Comparison of ENCODE assay signal across 17 cellular contexts in genomic region chr16:60755907-60756306, GRCh38.
DNase-seq lines count a peak whose midpoint lies in the region; ATAC-seq and TF ChIP-seq lines count a peak whose summit lies in the region.
"Had no signal": no experiment of that assay in that cellular context is flagged by ENCODE, and none has a peak within 500 bp of the region (broad histone marks: within the 10 kb centered on the region; RNA-seq: fewer than 3 reads in every experiment).

No MANE protein-coding gene starts in this region.

- no peak overlapping the region for H3K4me3 Mint-ChIP-seq in mesothelial cell of epicardium
- H3K4me3 Mint-ChIP-seq: activated CD8-positive, alpha-beta T cell treated with anti-CD3 and anti-CD28 coated beads for 36 hours; activated naive CD4-positive, alpha-beta T cell treated with anti-CD3 and anti-CD28 coated beads, Interleukin-2, amount 10 ng/mL, durations not matched to agents 7 days and 5 days; CD4-positive, alpha-beta memory T cell had no signal

- DNase-seq in heart right ventricle (no peak), Right ventricle myocardium superior (no peak), Panc1 (ENCODE audit: low read depth, low spot score) (no peak), epithelial cell of esophagus (ENCODE audit: low read depth) (peak; percentile 28), mesothelial cell of epicardium (ENCODE audit: low spot score in 2 of 2, unreplicated experiment in 2 of 2) (no peak)
- DNase-seq in stimulated activated CD4-positive, alpha-beta T cell treated with anti-CD3 and anti-CD28 coated beads, Interleukin-12 subunit alpha, Interleukin-12 subunit beta, amount 100 ng/mL, for 4 hours, result no peak
- DNase-seq: activated CD4-positive, CD25-positive, alpha-beta regulatory T cell; activated CD8-positive, alpha-beta T cell treated with anti-CD3 and anti-CD28 coated beads for 36 hours; activated naive CD4-positive, alpha-beta T cell treated with anti-CD3 and anti-CD28 coated beads, Interleukin-2, amount 10 ng/mL, durations not matched to agents 7 days and 5 days; activated T-cell treated with anti-CD3 and anti-CD28 coated beads, Interleukin-2, amount 50 U/mL, for 1 hour; aorta; CD4-positive, alpha-beta memory T cell; NCI-H524 treated with DMSO at 0.1 percent for 48 hours; T-helper 9 cell had no signal

- H3K9me3 ChIP-seq in heart right ventricle (no peaks in the 10 kb centered on the region), Panc1 (ENCODE audit: control insufficient read depth, insufficient read depth, low read depth, low read length) (no peaks in the 10 kb centered on the region)

- H3K27ac Mint-ChIP-seq in mesothelial cell of epicardium, result no peak overlapping the region
- H3K27ac Mint-ChIP-seq: activated CD8-positive, alpha-beta T cell treated with anti-CD3 and anti-CD28 coated beads for 36 hours; activated naive CD4-positive, alpha-beta T cell treated with anti-CD3 and anti-CD28 coated beads, Interleukin-2, amount 10 ng/mL, durations not matched to agents 7 days and 5 days; CD4-positive, alpha-beta memory T cell had no signal

- H3K36me3 Mint-ChIP-seq in mesothelial cell of epicardium, result no peaks in the 10 kb centered on the region
- H3K36me3 Mint-ChIP-seq: activated naive CD4-positive, alpha-beta T cell treated with anti-CD3 and anti-CD28 coated beads, Interleukin-2, amount 10 ng/mL, durations not matched to agents 7 days and 5 days; CD4-positive, alpha-beta memory T cell had no signal

- peaks cover 5% of the 10 kb centered on the region for H3K4me1 Mint-ChIP-seq in mesothelial cell of epicardium
- H3K4me1 Mint-ChIP-seq: activated naive CD4-positive, alpha-beta T cell treated with anti-CD3 and anti-CD28 coated beads, Interleukin-2, amount 10 ng/mL, durations not matched to agents 7 days and 5 days; CD4-positive, alpha-beta memory T cell had no signal

- H3K4me1 ChIP-seq in heart right ventricle, result no peaks in the 10 kb centered on the region
- no peaks in the 10 kb centered on the region for H3K4me1 ChIP-seq in Panc1 (ENCODE audit: control insufficient read depth, insufficient read depth, low read length)

- no peak for ATAC-seq in heart right ventricle
- ATAC-seq in Right ventricle myocardium superior (ENCODE audit: poor library complexity), result no peak
- ATAC-seq in Panc1, result no peak
- no peak for ATAC-seq in HG03439 (IDR thresholded peaks at IDR 0.05; ENCODE audit: unreplicated experiment)
- ATAC-seq in GM18511 (IDR thresholded peaks at IDR 0.05; ENCODE audit: unreplicated experiment), result no peak
- ATAC-seq: activated CD8-positive, alpha-beta T cell treated with anti-CD3 and anti-CD28 coated beads for 36 hours had no signal

- TF ChIP-seq CTCF in heart right ventricle (IDR thresholded peaks at IDR 0.05) (peak in 6 of 9 donors; percentile 25 to 55 (median 40)), Panc1 (IDR thresholded peaks at IDR 0.05) (peak; percentile 9; the same call in 1 of the 2 replicates), epithelial cell of esophagus (IDR thresholded peaks at IDR 0.05; ENCODE audit: insufficient read depth, low read depth, low read length, missing control alignments) (peak; percentile 34), mesothelial cell of epicardium (IDR thresholded peaks at IDR 0.05; ENCODE audit: unreplicated experiment) (no peak)

- H3K27me3 ChIP-seq in heart right ventricle (no peaks in the 10 kb centered on the region), Panc1 (ENCODE audit: control insufficient read depth, insufficient read depth, low read length) (no peaks in the 10 kb centered on the region)

- H3K4me3 ChIP-seq in heart right ventricle, result no peak overlapping the region
- no peak overlapping the region for H3K4me3 ChIP-seq in Panc1 (ENCODE audit: low read depth in 2 of 2, low read length in 2 of 2)
- H3K4me3 ChIP-seq in epithelial cell of esophagus (ENCODE audit: low read length), result no peak overlapping the region
- H3K4me3 ChIP-seq: SK-N-MC had no signal

- H3K9me3 Mint-ChIP-seq in mesothelial cell of epicardium, result no peaks in the 10 kb centered on the region
- H3K9me3 Mint-ChIP-seq: activated naive CD4-positive, alpha-beta T cell treated with anti-CD3 and anti-CD28 coated beads, Interleukin-2, amount 10 ng/mL, durations not matched to agents 7 days and 5 days had no signal

- no peak overlapping the region for H3K27ac ChIP-seq in heart right ventricle
- H3K27ac ChIP-seq in Panc1 (ENCODE audit: low read length), result no peak overlapping the region
- H3K27ac ChIP-seq: SK-N-MC had no signal

- H3K36me3 ChIP-seq in heart right ventricle (no peaks in the 10 kb centered on the region), Panc1 (ENCODE audit: control insufficient read depth, insufficient read depth, low read length) (no peaks in the 10 kb centered on the region)

- CTCF ChIA-PET in Panc1 (lab: Charles Lee), result no interaction called here

- in situ Hi-C loops in Panc1 (cut with HindIII; ENCODE audit: low pct_unique_long_range_greater_than_20kb, low sequenced_read_pairs), result no loop called here

- no peaks in the 10 kb centered on the region for H3K27me3 Mint-ChIP-seq in mesothelial cell of epicardium (ENCODE audit: low read depth)
- H3K27me3 Mint-ChIP-seq: activated CD8-positive, alpha-beta T cell treated with anti-CD3 and anti-CD28 coated beads for 36 hours; activated naive CD4-positive, alpha-beta T cell treated with anti-CD3 and anti-CD28 coated beads, Interleukin-2, amount 10 ng/mL, durations not matched to agents 7 days and 5 days; CD4-positive, alpha-beta memory T cell had no signal

- POLR2A ChIA-PET in Panc1 (lab: Charles Lee), result no interaction called here

- intact Hi-C loops in heart right ventricle (cut with DNase I), result no loop called here
- intact Hi-C loops in Right ventricle myocardium superior (cut with DNase I), result no loop called here
- intact Hi-C loops in Panc1 (cut with micrococcal nuclease; ENCODE audit: unreplicated experiment), result no loop called here

- BruUV-seq in Panc1 (replicated peaks; lab: Mats Ljungman, UMichigan), result no TSS peak
